ENCODE assay signal across 21 cellular contexts in genomic region chr15:52408823-52409222, GRCh38.
DNase-seq lines count a peak whose midpoint lies in the region; ATAC-seq and TF ChIP-seq lines count a peak whose summit lies in the region.
"Had no signal": no experiment of that assay in that cellular context is flagged by ENCODE, and none has a peak within 500 bp of the region (broad histone marks: within the 10 kb centered on the region; RNA-seq: fewer than 3 reads in every experiment).

No MANE protein-coding gene starts in this region.

- CTCF ChIA-PET in PC-3 (lab: Charles Lee): no interaction called here

- BruUV-seq in PC-3 (replicated peaks; lab: Mats Ljungman, UMichigan): no TSS peak

- no peaks in the 10 kb centered on the region for H3K27me3 ChIP-seq in PC-3 (ENCODE audit: low read length)
- H3K27me3 ChIP-seq: testis had no signal

- no peaks in the 10 kb centered on the region for H3K9me3 ChIP-seq in PC-3 (ENCODE audit: low read length)
- H3K9me3 ChIP-seq: Caco-2, testis had no signal

- DNase-seq in PC-3 (peak; percentile 78), kidney tubule cell (ENCODE audit: low spot score) (peak; percentile 7), HuH-7.5 (ENCODE audit: low spot score) (no peak), NCI-H2171 (lab: John Stamatoyannopoulos, UW) (no peak)
- no peak for DNase-seq in stimulated activated effector memory CD8-positive, alpha-beta T cell treated with anti-CD3 and anti-CD28 coated beads, Interleukin-12 subunit alpha, Interleukin-12 subunit beta, amount 100 ng/mL, for 72 hours (ENCODE audit: low spot score in 2 of 2)
- DNase-seq: activated CD4-positive, alpha-beta T cell treated with anti-CD3 and anti-CD28 coated beads, Interleukin-2, amount 10 ng/mL, durations not matched to agents 7 days and 5 days; activated naive CD4-positive, alpha-beta T cell treated with anti-CD3 and anti-CD28 coated beads, Interleukin-2, amount 10 ng/mL, durations not matched to agents 7 days and 5 days; AML-193; Caco-2; H7; head of caudate nucleus; immature natural killer cell; natural killer cell; NCI-H2107; NCI-H774; posterior cingulate gyrus; testis had no signal

- H3K27ac ChIP-seq in PC-3 (ENCODE audit: low read length): peak overlapping the region; percentile 51
- H3K27ac ChIP-seq: testis had no signal

- no peaks in the 10 kb centered on the region for H3K4me1 Mint-ChIP-seq in stimulated activated effector memory CD8-positive, alpha-beta T cell treated with anti-CD3 and anti-CD28 coated beads, Interleukin-12 subunit alpha, Interleukin-12 subunit beta, amount 100 ng/mL, for 72 hours
- H3K4me1 Mint-ChIP-seq: activated CD4-positive, alpha-beta T cell treated with anti-CD3 and anti-CD28 coated beads, Interleukin-2, amount 10 ng/mL, durations not matched to agents 7 days and 5 days; activated naive CD4-positive, alpha-beta T cell treated with anti-CD3 and anti-CD28 coated beads, Interleukin-2, amount 10 ng/mL, durations not matched to agents 7 days and 5 days; immature natural killer cell; natural killer cell had no signal

- 0 out of 2 replicates have a peak, but pooled peaks cover 3% of the 10 kb centered on the region for H3K36me3 ChIP-seq in PC-3 (ENCODE audit: low read depth, low read length)

- ATAC-seq in GM18511 (IDR thresholded peaks at IDR 0.05; ENCODE audit: unreplicated experiment): peak; percentile 68
- ATAC-seq in HG02870 (IDR thresholded peaks at IDR 0.05; ENCODE audit: unreplicated experiment): peak; percentile 83
- ATAC-seq in PC-3: peak; percentile 96
- no peak for ATAC-seq in stimulated activated effector memory CD8-positive, alpha-beta T cell treated with anti-CD3 and anti-CD28 coated beads, Interleukin-12 subunit alpha, Interleukin-12 subunit beta, amount 100 ng/mL, for 72 hours
- ATAC-seq: natural killer cell, Panc1 had no signal

- no peak for TF ChIP-seq CTCF in PC-3 (conservative IDR thresholded peaks at IDR 0.05; ENCODE audit: low read depth, low read length)

- intact Hi-C loops in PC-3 (cut with micrococcal nuclease): no loop called here

- POLR2A ChIA-PET in PC-3 (lab: Charles Lee; ENCODE audit: unreplicated experiment): no interaction called here

- H3K79me2 ChIP-seq in PC-3 (ENCODE audit: low read length): no peaks in the 10 kb centered on the region

- H4K20me1 ChIP-seq in PC-3 (ENCODE audit: low read length): no peaks in the 10 kb centered on the region

- H2AFZ ChIP-seq in PC-3 (ENCODE audit: low read length): no peak overlapping the region

- no peak overlapping the region for H3K27ac Mint-ChIP-seq in stimulated activated effector memory CD8-positive, alpha-beta T cell treated with anti-CD3 and anti-CD28 coated beads, Interleukin-12 subunit alpha, Interleukin-12 subunit beta, amount 100 ng/mL, for 72 hours
- H3K27ac Mint-ChIP-seq: activated CD4-positive, alpha-beta T cell treated with anti-CD3 and anti-CD28 coated beads, Interleukin-2, amount 10 ng/mL, durations not matched to agents 7 days and 5 days; activated naive CD4-positive, alpha-beta T cell treated with anti-CD3 and anti-CD28 coated beads, Interleukin-2, amount 10 ng/mL, durations not matched to agents 7 days and 5 days; dendritic cell treated with granulocyte-macrophage colony-stimulating factor and Interleukin-4, amounts not matched to agents 40 ng/mL and 50 ng/mL, for 4 days; immature natural killer cell; natural killer cell had no signal

- H3K4me3 Mint-ChIP-seq in stimulated activated effector memory CD8-positive, alpha-beta T cell treated with anti-CD3 and anti-CD28 coated beads, Interleukin-12 subunit alpha, Interleukin-12 subunit beta, amount 100 ng/mL, for 72 hours: no peak overlapping the region
- H3K4me3 Mint-ChIP-seq: activated CD4-positive, alpha-beta T cell treated with anti-CD3 and anti-CD28 coated beads, Interleukin-2, amount 10 ng/mL, durations not matched to agents 7 days and 5 days; activated naive CD4-positive, alpha-beta T cell treated with anti-CD3 and anti-CD28 coated beads, Interleukin-2, amount 10 ng/mL, durations not matched to agents 7 days and 5 days; dendritic cell treated with granulocyte-macrophage colony-stimulating factor and Interleukin-4, amounts not matched to agents 40 ng/mL and 50 ng/mL, for 4 days; immature natural killer cell; natural killer cell had no signal

- no peaks in the 10 kb centered on the region for H3K9me3 Mint-ChIP-seq in stimulated activated effector memory CD8-positive, alpha-beta T cell treated with anti-CD3 and anti-CD28 coated beads, Interleukin-12 subunit alpha, Interleukin-12 subunit beta, amount 100 ng/mL, for 72 hours
- H3K9me3 Mint-ChIP-seq: activated CD4-positive, alpha-beta T cell treated with anti-CD3 and anti-CD28 coated beads, Interleukin-2, amount 10 ng/mL, durations not matched to agents 7 days and 5 days; activated naive CD4-positive, alpha-beta T cell treated with anti-CD3 and anti-CD28 coated beads, Interleukin-2, amount 10 ng/mL, durations not matched to agents 7 days and 5 days; dendritic cell treated with granulocyte-macrophage colony-stimulating factor and Interleukin-4, amounts not matched to agents 40 ng/mL and 50 ng/mL, for 4 days; immature natural killer cell; natural killer cell had no signal

- H3F3A ChIP-seq in PC-3 (ENCODE audit: low read length, unreplicated experiment): no peaks in the 10 kb centered on the region

- peaks cover 12% of the 10 kb centered on the region for H3K4me1 ChIP-seq in PC-3 (ENCODE audit: insufficient read depth, low read length)
- H3K4me1 ChIP-seq: Caco-2, testis had no signal

- no peak overlapping the region for H3K4me3 ChIP-seq in PC-3 (ENCODE audit: low read length)
- H3K4me3 ChIP-seq: testis had no signal

- H3K4me2 ChIP-seq in PC-3 (ENCODE audit: low read length): peak overlapping the region; percentile 15; the same call in 1 of the 2 replicates

- H3K9ac ChIP-seq in PC-3 (ENCODE audit: low read length): no peak overlapping the region

- no peaks in the 10 kb centered on the region for H3K9me2 ChIP-seq in PC-3 (replicated peaks; ENCODE audit: low read length)

- H3K36me3 Mint-ChIP-seq in stimulated activated effector memory CD8-positive, alpha-beta T cell treated with anti-CD3 and anti-CD28 coated beads, Interleukin-12 subunit alpha, Interleukin-12 subunit beta, amount 100 ng/mL, for 72 hours: peaks cover 39% of the 10 kb centered on the region

Comparison
In these comparisons a context has a peak if more than half of its experiments do, and no peak if none do; other contexts are left out.
1. DNase-seq: peak in PC-3 (single experiment) and kidney tubule cell (single experiment); none in HuH-7.5 (single experiment), NCI-H2171 (single experiment) and stimulated activated effector memory CD8-positive, alpha-beta T cell treated with anti-CD3 and anti-CD28 coated beads, Interleukin-12 subunit alpha, Interleukin-12 subunit beta, amount 100 ng/mL, for 72 hours (0 of 2).